Comparison of ENCODE assay signal across 21 cellular contexts in the genomic region with DNA sequence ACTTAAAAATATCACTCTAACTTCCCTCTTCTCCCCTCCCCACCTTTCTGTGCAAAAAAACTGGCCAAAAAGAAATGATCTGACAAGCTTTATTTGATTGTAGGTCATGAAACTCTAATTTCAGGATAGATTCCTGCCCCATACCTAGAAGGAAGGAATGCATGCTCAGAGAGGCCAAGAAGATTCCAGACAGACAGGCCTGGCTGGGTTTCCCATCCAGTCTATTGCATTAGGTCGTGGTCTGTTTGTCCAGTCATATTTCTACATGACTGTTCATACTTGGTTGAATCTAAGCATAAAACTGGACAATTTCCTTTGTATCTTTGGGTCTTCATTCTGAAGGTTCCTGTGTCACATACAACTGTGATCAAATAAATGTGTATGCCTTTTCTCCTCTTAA. TPM values are rescaled to one million over a fixed set of nuclear protein-coding genes. Genes with fewer than 3 reads are reported as not detected.
DNase-seq lines count a peak whose midpoint lies in the region; ATAC-seq, FAIRE-seq and TF ChIP-seq lines count a peak whose summit lies in the region.
"Had no signal": no experiment of that assay in that cellular context is flagged by ENCODE, and none has a peak within 500 bp of the region (broad histone marks: within the 10 kb centered on the region; RNA-seq: fewer than 3 reads in every experiment).

No MANE protein-coding gene starts in this region.

- TF ChIP-seq POLR2A in vagina (IDR thresholded peaks at IDR 0.05): no peak

- H3K27ac Mint-ChIP-seq in astrocyte (ENCODE audit: unreplicated experiment) (peak overlapping the region; percentile 43), neural crest cell (ENCODE audit: unreplicated experiment) (peak overlapping the region; percentile 35)
- no peak overlapping the region for H3K27ac Mint-ChIP-seq in CD8-positive, alpha-beta memory T cell
- H3K27ac Mint-ChIP-seq: H9 had no signal

- no peak overlapping the region for H2AFZ ChIP-seq in astrocyte (ENCODE audit: low read depth, low read length)

- H3K36me3 Mint-ChIP-seq in astrocyte (ENCODE audit: low read depth, unreplicated experiment) (peaks cover 2% of the 10 kb centered on the region), neural crest cell (ENCODE audit: low read depth) (no peaks in the 10 kb centered on the region)
- H3K36me3 Mint-ChIP-seq in CD8-positive, alpha-beta memory T cell: no peaks in the 10 kb centered on the region
- H3K36me3 Mint-ChIP-seq: CD4-positive, alpha-beta memory T cell had no signal

- no peak for FAIRE-seq in astrocyte (lab: Jason Lieb, UNC)
- FAIRE-seq: G401.6, GM12892, GM19239 had no signal

- H3K27me3 ChIP-seq in astrocyte (ENCODE audit: insufficient read depth, low read length) (no peaks in the 10 kb centered on the region), vagina (no peaks in the 10 kb centered on the region)
- H3K27me3 ChIP-seq in CD8-positive, alpha-beta memory T cell (ENCODE audit: insufficient read depth, low read length, poor library complexity, severe bottlenecking): no peaks in the 10 kb centered on the region

- TF ChIP-seq CTCF in astrocyte (IDR thresholded peaks at IDR 0.05; ENCODE audit: insufficient read depth, low read depth, low read length) (no peak), neural crest cell (conservative IDR thresholded peaks at IDR 0.05) (no peak), vagina (IDR thresholded peaks at IDR 0.05) (no peak)

- H3K27ac ChIP-seq in astrocyte (ENCODE audit: low read depth, low read length): no peak overlapping the region
- H3K27ac ChIP-seq in CD8-positive, alpha-beta memory T cell (ENCODE audit: low read depth, low read length): no peak overlapping the region
- no peak overlapping the region for H3K27ac ChIP-seq in vagina

- intact Hi-C loops in vagina (cut with DNase I): no loop called here

- no peaks in the 10 kb centered on the region for H3K9me3 ChIP-seq in astrocyte (ENCODE audit: insufficient read depth, low read depth, low read length)
- no peaks in the 10 kb centered on the region for H3K9me3 ChIP-seq in CD8-positive, alpha-beta memory T cell (ENCODE audit: low read length)
- no peaks in the 10 kb centered on the region for H3K9me3 ChIP-seq in vagina
- H3K9me3 ChIP-seq: Caco-2 had no signal

- POLR2A ChIA-PET in CD8-positive, alpha-beta memory T cell (lab: Charles Lee): no interaction called here

- no peak overlapping the region for H3K4me3 ChIP-seq in astrocyte (ENCODE audit: insufficient read depth, low read depth, low read length)
- no peak overlapping the region for H3K4me3 ChIP-seq in CD8-positive, alpha-beta memory T cell (ENCODE audit: low read length)
- no peak overlapping the region for H3K4me3 ChIP-seq in vagina

- no peak overlapping the region for H3K4me3 Mint-ChIP-seq in astrocyte (ENCODE audit: unreplicated experiment)
- no peak overlapping the region for H3K4me3 Mint-ChIP-seq in neural crest cell
- H3K4me3 Mint-ChIP-seq in CD8-positive, alpha-beta memory T cell: no peak overlapping the region
- H3K4me3 Mint-ChIP-seq: CD4-positive, alpha-beta memory T cell; H9 had no signal

- H3K4me1 ChIP-seq in astrocyte (ENCODE audit: insufficient read depth, low read length) (no peaks in the 10 kb centered on the region), vagina (no peaks in the 10 kb centered on the region)
- no peaks in the 10 kb centered on the region for H3K4me1 ChIP-seq in CD8-positive, alpha-beta memory T cell (ENCODE audit: insufficient read depth, low read length)
- H3K4me1 ChIP-seq: Caco-2 had no signal

- H3K9ac ChIP-seq in astrocyte (ENCODE audit: low read length): no peak overlapping the region

- DNase-seq in astrocyte (ENCODE audit: low read depth) (no peak), glomerular visceral epithelial cell (ENCODE audit: extremely low spot score) (peak; percentile 6), neural crest cell (ENCODE audit: low read depth, low spot score) (no peak), vagina (ENCODE audit: extremely low spot score in 2 of 2) (no peak)
- no peak for DNase-seq in CD8-positive, alpha-beta memory T cell
- DNase-seq: C1 segment of cervical spinal cord; CD4-positive, alpha-beta memory T cell; DMS153; DND-41; H9 had no signal

- H4K20me1 ChIP-seq in astrocyte (ENCODE audit: insufficient read depth, low read length): no peaks in the 10 kb centered on the region

- CTCF ChIA-PET in CD8-positive, alpha-beta memory T cell (lab: Charles Lee): no interaction called here

- H3K36me3 ChIP-seq in astrocyte (ENCODE audit: insufficient read depth, low read length) (no peaks in the 10 kb centered on the region), vagina (no peaks in the 10 kb centered on the region)
- no peaks in the 10 kb centered on the region for H3K36me3 ChIP-seq in CD8-positive, alpha-beta memory T cell (ENCODE audit: insufficient read depth, low read length)

- H3K4me2 ChIP-seq in astrocyte (ENCODE audit: low read length): no peak overlapping the region

- H3K27me3 Mint-ChIP-seq in astrocyte (ENCODE audit: low read depth, unreplicated experiment): no peaks in the 10 kb centered on the region
- H3K27me3 Mint-ChIP-seq in neural crest cell (ENCODE audit: low read depth): no peaks in the 10 kb centered on the region
- H3K27me3 Mint-ChIP-seq in CD8-positive, alpha-beta memory T cell: no peaks in the 10 kb centered on the region
- H3K27me3 Mint-ChIP-seq: CD4-positive, alpha-beta memory T cell had no signal

- peaks cover 17% of the 10 kb centered on the region for H3K4me1 Mint-ChIP-seq in astrocyte (ENCODE audit: low read depth, unreplicated experiment)
- H3K4me1 Mint-ChIP-seq in neural crest cell: no peaks in the 10 kb centered on the region
- no peaks in the 10 kb centered on the region for H3K4me1 Mint-ChIP-seq in CD8-positive, alpha-beta memory T cell
- H3K4me1 Mint-ChIP-seq: CD4-positive, alpha-beta memory T cell had no signal

- H3K9me3 Mint-ChIP-seq in astrocyte (ENCODE audit: unreplicated experiment): peaks cover 2% of the 10 kb centered on the region
- H3K9me3 Mint-ChIP-seq in neural crest cell: no peaks in the 10 kb centered on the region
- peaks cover 1 to 8% (median 4%) of the 10 kb centered on the region in 5 donors for H3K9me3 Mint-ChIP-seq in CD8-positive, alpha-beta memory T cell
- H3K9me3 Mint-ChIP-seq: H9 had no signal

- no peaks in the 10 kb centered on the region for H3K79me2 ChIP-seq in astrocyte (ENCODE audit: insufficient read depth, low read length)

- ATAC-seq in GM18907 (IDR thresholded peaks at IDR 0.05; ENCODE audit: unreplicated experiment) (no peak), HG02885 (IDR thresholded peaks at IDR 0.05; ENCODE audit: poor library complexity, unreplicated experiment) (no peak)
- ATAC-seq: HCT116 had no signal

RNA-seq across cellular contexts. Expression of a gene that starts 20.0 kb away (rescaled TPM):
- total RNA-seq in astrocyte: not detected in 2 replicates
- total RNA-seq in neural crest cell: not detected in 2 replicates
- not detected for total RNA-seq in CD8-positive, alpha-beta memory T cell
- not detected for polyA plus RNA-seq in CD8-positive, alpha-beta memory T cell
- not detected for total RNA-seq in vagina
- total RNA-seq: A172; A673; Caco-2; CD4-positive, alpha-beta memory T cell; H4; H9 had no signal
- polyA plus RNA-seq: BJ; CD4-positive, alpha-beta memory T cell had no signal

RNA-seq across cellular contexts. Expression of a gene that starts 49.9 kb away (rescaled TPM):
- total RNA-seq in astrocyte (73.5 and 104 TPM in 2 replicates), neural crest cell (303 and 325 TPM in 2 replicates), vagina (292 TPM)
- under 1 TPM; 0.24 to 0.33 TPM for total RNA-seq in CD8-positive, alpha-beta memory T cell
- polyA plus RNA-seq in CD8-positive, alpha-beta memory T cell: not detected
- polyA plus RNA-seq: CD4-positive, alpha-beta memory T cell had no signal

Comparison
In these comparisons a context has a peak if more than half of its experiments do, and no peak if none do; other contexts are left out.
1. H3K27ac Mint-ChIP-seq: peak in astrocyte (single experiment) and neural crest cell (single experiment); none in CD8-positive, alpha-beta memory T cell (0 of 8).
2. RNA of a gene that starts 49.9 kb away (total RNA-seq): 303 to 325 TPM in neural crest cell, 292 TPM in vagina (single experiment) and 73.5 to 104 TPM in astrocyte; 0.24 to 0.33 TPM in CD8-positive, alpha-beta memory T cell; every median in the first group is over 10 times any median in the second.